29 cellular contexts compared by ENCODE assay signal in genomic region chr7:42603496-42603895, GRCh38.
DNase-seq lines count a peak whose midpoint lies in the region; ATAC-seq, FAIRE-seq and TF ChIP-seq lines count a peak whose summit lies in the region.
"Had no signal": no experiment of that assay in that cellular context is flagged by ENCODE, and none has a peak within 500 bp of the region (broad histone marks: within the 10 kb centered on the region; RNA-seq: fewer than 3 reads in every experiment).

No MANE protein-coding gene starts in this region.

- no peaks in the 10 kb centered on the region for H3K36me3 Mint-ChIP-seq in neural crest cell (ENCODE audit: low read depth)
- H3K36me3 Mint-ChIP-seq: CD14-positive monocyte; CD4-positive, alpha-beta memory T cell; CD4-positive, CD25-positive, alpha-beta regulatory T cell; CD8-positive, alpha-beta memory T cell had no signal

- H3K9me3 ChIP-seq in PC-3 (ENCODE audit: low read length), result no peaks in the 10 kb centered on the region
- no peaks in the 10 kb centered on the region for H3K9me3 ChIP-seq in trophoblast cell (ENCODE audit: insufficient read depth, low read depth, low read length)
- H3K9me3 ChIP-seq: BE2C, BLaER1 had no signal

- no peak overlapping the region for H2AK5ac ChIP-seq in trophoblast cell (ENCODE audit: low read length)

- no peak for FAIRE-seq in bronchial epithelial cell (lab: Jason Lieb, UNC)
- FAIRE-seq: A204.1, G401.6, GM12891, GM19239 had no signal

- H3K9ac ChIP-seq in PC-3 (ENCODE audit: low read length) (no peak overlapping the region), trophoblast cell (ENCODE audit: low read length) (no peak overlapping the region)
- H3K9ac ChIP-seq: BLaER1 had no signal

- CTCF ChIA-PET in PC-3 (lab: Charles Lee), result no interaction called here

- H3K27ac Mint-ChIP-seq in neural crest cell (ENCODE audit: unreplicated experiment), result peak overlapping the region; percentile 72
- H3K27ac Mint-ChIP-seq: CD14-positive monocyte; CD4-positive, alpha-beta memory T cell; CD4-positive, CD25-positive, alpha-beta regulatory T cell; CD8-positive, alpha-beta memory T cell had no signal

- DNase-seq in PC-3, result peak; percentile 26
- peak; percentile 57 for DNase-seq in bronchial epithelial cell (ENCODE audit: low read depth)
- DNase-seq in fibroblast of mammary gland (ENCODE audit: low read depth), result peak; percentile 6
- no peak for DNase-seq in neural crest cell (ENCODE audit: low read depth, low spot score)
- no peak for DNase-seq in trophoblast cell
- DNase-seq in NCI-H128 (lab: John Stamatoyannopoulos, UW; ENCODE audit: unreplicated experiment), result no peak
- DNase-seq in NK-92 treated with Interleukin-12 subunit alpha and Interleukin-12 subunit beta, amount 100 ng/mL, for 24 hours (lab: John Stamatoyannopoulos, UW), result no peak
- DNase-seq: 8988T; ACHN; BE2C; C1 segment of cervical spinal cord; CD4-positive, alpha-beta memory T cell; CD4-positive, CD25-positive, alpha-beta regulatory T cell; CD8-positive, alpha-beta memory T cell; COR-L47; DMS 273 treated with DMSO at 0.1 percent for 48 hours; DMS153; DMS53; DMS79; DND-41; EL; GF-D8 had no signal

- POLR2A ChIA-PET in PC-3 (lab: Charles Lee; ENCODE audit: unreplicated experiment), result no interaction called here

- no peaks in the 10 kb centered on the region for H3K79me1 ChIP-seq in trophoblast cell (ENCODE audit: low read length)

- no peak overlapping the region for H4K91ac ChIP-seq in trophoblast cell (ENCODE audit: low read depth, low read length)

- no peaks in the 10 kb centered on the region for H3K9me3 Mint-ChIP-seq in neural crest cell

- no peak overlapping the region for H3K4ac ChIP-seq in trophoblast cell (ENCODE audit: low read depth, low read length)

- H3K4me2 ChIP-seq in PC-3 (ENCODE audit: low read length), result no peak overlapping the region
- no peak overlapping the region for H3K4me2 ChIP-seq in trophoblast cell (ENCODE audit: low read length)
- H3K4me2 ChIP-seq: BLaER1 had no signal

- peaks cover 25% of the 10 kb centered on the region for H3K4me1 Mint-ChIP-seq in neural crest cell
- H3K4me1 Mint-ChIP-seq: CD14-positive monocyte; CD4-positive, alpha-beta memory T cell; CD4-positive, CD25-positive, alpha-beta regulatory T cell; CD8-positive, alpha-beta memory T cell had no signal

- ATAC-seq in PC-3, result peak; percentile 33; the same call in 1 of the 2 replicates
- ATAC-seq in GM21447 (IDR thresholded peaks at IDR 0.05; ENCODE audit: unreplicated experiment), result no peak

- H2AFZ ChIP-seq in PC-3 (ENCODE audit: low read length), result no peak overlapping the region
- no peak overlapping the region for H2AFZ ChIP-seq in trophoblast cell (ENCODE audit: insufficient read depth, low read length, poor library complexity)

- intact Hi-C loops in PC-3 (cut with micrococcal nuclease), result no loop called here

- no peak overlapping the region for H3K27ac ChIP-seq in PC-3 (ENCODE audit: low read length)
- no peak overlapping the region for H3K27ac ChIP-seq in trophoblast cell (ENCODE audit: low read depth, low read length)
- H3K27ac ChIP-seq: BLaER1 had no signal

- no peak overlapping the region for H4K12ac ChIP-seq in trophoblast cell (ENCODE audit: low read depth, low read length)

- TF ChIP-seq CTCF in PC-3 (conservative IDR thresholded peaks at IDR 0.05; ENCODE audit: low read depth, low read length), result no peak
- TF ChIP-seq CTCF in bronchial epithelial cell (IDR thresholded peaks at IDR 0.05; ENCODE audit: insufficient read depth, low read length, severe bottlenecking), result no peak
- TF ChIP-seq CTCF in fibroblast of mammary gland (conservative IDR thresholded peaks at IDR 0.05; ENCODE audit: control insufficient read depth, insufficient read depth, low read depth, low read length), result no peak
- no peak for TF ChIP-seq CTCF in neural crest cell (conservative IDR thresholded peaks at IDR 0.05)

- no CpG with 5 or more reads among the region's 2 CpGs for WGBS in trophoblast cell (ENCODE audit: extremely low coverage, insufficient coverage, insufficient read length)

- H3K4me3 ChIP-seq in PC-3 (ENCODE audit: low read length), result no peak overlapping the region
- no peak overlapping the region for H3K4me3 ChIP-seq in bronchial epithelial cell (ENCODE audit: low read depth, low read length)
- H3K4me3 ChIP-seq in fibroblast of mammary gland (ENCODE audit: control insufficient read depth, low read depth, low read length), result no peak overlapping the region
- no peak overlapping the region for H3K4me3 ChIP-seq in trophoblast cell (ENCODE audit: low read depth, low read length)
- H3K4me3 ChIP-seq: BLaER1 had no signal

- H3F3A ChIP-seq in PC-3 (ENCODE audit: low read length, unreplicated experiment), result no peaks in the 10 kb centered on the region

- H3K4me1 ChIP-seq in PC-3 (ENCODE audit: insufficient read depth, low read length), result no peaks in the 10 kb centered on the region
- H3K4me1 ChIP-seq in trophoblast cell (ENCODE audit: control insufficient read depth in 1 of 2, insufficient read depth in 2 of 2, low read length in 2 of 2), result no peaks in the 10 kb centered on the region
- H3K4me1 ChIP-seq: BE2C, BLaER1 had no signal

- H3K18ac ChIP-seq in trophoblast cell (ENCODE audit: low read length), result no peak overlapping the region

- no peaks in the 10 kb centered on the region for H3K36me3 ChIP-seq in PC-3 (ENCODE audit: low read depth, low read length)
- H3K36me3 ChIP-seq in bronchial epithelial cell (ENCODE audit: control insufficient read depth, insufficient read depth, low read length), result no peaks in the 10 kb centered on the region
- no peaks in the 10 kb centered on the region for H3K36me3 ChIP-seq in trophoblast cell (ENCODE audit: control insufficient read depth in 1 of 2, insufficient read depth in 2 of 2, low read length in 2 of 2)
- H3K36me3 ChIP-seq: BE2C, BLaER1 had no signal

- H3K27me3 ChIP-seq in PC-3 (ENCODE audit: low read length) (no peaks in the 10 kb centered on the region), bronchial epithelial cell (ENCODE audit: control insufficient read depth, insufficient read depth, low read length) (no peaks in the 10 kb centered on the region), trophoblast cell (ENCODE audit: insufficient read depth, low read length) (no peaks in the 10 kb centered on the region)
- H3K27me3 ChIP-seq: BE2C, BLaER1 had no signal

- H3K79me2 ChIP-seq in PC-3 (ENCODE audit: low read length) (no peaks in the 10 kb centered on the region), trophoblast cell (ENCODE audit: control insufficient read depth, insufficient read depth, low read length, poor library complexity) (no peaks in the 10 kb centered on the region)

- H3K23ac ChIP-seq in trophoblast cell (ENCODE audit: low read length), result no peak overlapping the region

- H4K20me1 ChIP-seq in PC-3 (ENCODE audit: low read length), result no peaks in the 10 kb centered on the region
- H4K20me1 ChIP-seq: BLaER1 had no signal

- H3K27me3 Mint-ChIP-seq in neural crest cell (ENCODE audit: low read depth), result peaks cover 25% of the 10 kb centered on the region
- H3K27me3 Mint-ChIP-seq: CD4-positive, CD25-positive, alpha-beta regulatory T cell had no signal

- no peaks in the 10 kb centered on the region for H3K9me2 ChIP-seq in PC-3 (replicated peaks; ENCODE audit: low read length)

- no peak overlapping the region for H4K8ac ChIP-seq in trophoblast cell (ENCODE audit: low read depth, low read length)

- no TSS peak for BruUV-seq in PC-3 (replicated peaks; lab: Mats Ljungman, UMichigan)

- H2BK12ac ChIP-seq in trophoblast cell (ENCODE audit: low read length), result no peak overlapping the region

- H3K14ac ChIP-seq in trophoblast cell (ENCODE audit: low read length), result no peak overlapping the region

- H2BK5ac ChIP-seq in trophoblast cell (ENCODE audit: low read depth, low read length, poor library complexity), result no peak overlapping the region

- H2BK120ac ChIP-seq in trophoblast cell (ENCODE audit: insufficient read depth, low read length, poor library complexity), result no peak overlapping the region

- H3K4me3 Mint-ChIP-seq in neural crest cell, result no peak overlapping the region
- H3K4me3 Mint-ChIP-seq: CD14-positive monocyte; CD4-positive, alpha-beta memory T cell; CD4-positive, CD25-positive, alpha-beta regulatory T cell; CD8-positive, alpha-beta memory T cell had no signal

Comparison
In these comparisons a context has a peak if more than half of its experiments do, and no peak if none do; other contexts are left out.
1. DNase-seq: peak in PC-3 (single experiment), bronchial epithelial cell (single experiment) and fibroblast of mammary gland (single experiment); none in neural crest cell (single experiment), trophoblast cell (0 of 2), NCI-H128 (single experiment) and NK-92 treated with Interleukin-12 subunit alpha and Interleukin-12 subunit beta, amount 100 ng/mL, for 24 hours (single experiment).